ENCODE assay signal across 8 cellular contexts in genomic region chr17:75012320-75013076, GRCh38. TPM values are rescaled to one million over a fixed set of nuclear protein-coding genes. Genes with fewer than 3 reads are reported as not detected.
DNase-seq lines count a peak whose midpoint lies in the region; ATAC-seq lines count a peak whose summit lies in the region.

Gene MRPL58 (plus strand): TSS chr17:75012670. CDS start chr17:75012687, 17 bp downstream.

- H3K9me3 Mint-ChIP-seq in CD4-positive, CD25-positive, alpha-beta regulatory T cell = peaks cover 0 to 1% (median 0%) of the 10 kb centered on the region in 7 donors
- H3K9me3 Mint-ChIP-seq in activated CD8-positive, alpha-beta T cell treated with anti-CD3 and anti-CD28 coated beads, Interleukin-2, amount 10 ng/mL, durations not matched to agents 7 days and 5 days (ENCODE audit: insufficient read depth) = no peaks in the 10 kb centered on the region

- H3K4me1 Mint-ChIP-seq in CD4-positive, CD25-positive, alpha-beta regulatory T cell = peaks cover 14 to 44% (median 28%) of the 10 kb centered on the region in 4 donors
- H3K4me1 Mint-ChIP-seq in activated CD8-positive, alpha-beta T cell treated with anti-CD3 and anti-CD28 coated beads, Interleukin-2, amount 10 ng/mL, durations not matched to agents 7 days and 5 days (ENCODE audit: low read depth) = peaks cover 15% of the 10 kb centered on the region

- POLR2A ChIA-PET in activated CD8-positive, alpha-beta T cell treated with anti-CD3 and anti-CD28 coated beads, Interleukin-2, amount 10 ng/mL, durations not matched to agents 7 days and 5 days (lab: Charles Lee) = interaction anchor here (0.7 to 3.4 kb wide), 29 partner anchors 8 to 475 kb away, joined by 3 to 26 read pairs (median 6); partner anchors contain the start of genes ATP5PD, CDR2L, GGA3 and HID1

- peak; percentile 63 to 91 (median 81) for DNase-seq in CD4-positive, CD25-positive, alpha-beta regulatory T cell
- DNase-seq in NCI-H774 (lab: John Stamatoyannopoulos, UW) (peak; percentile 90), medulla oblongata (ENCODE audit: extremely low spot score) (peak; percentile 87)
- DNase-seq in activated CD8-positive, alpha-beta T cell treated with anti-CD3 and anti-CD28 coated beads, Interleukin-2, amount 10 ng/mL, durations not matched to agents 7 days and 5 days = peak; percentile 90
- peak; percentile 54 for DNase-seq in effector CD8-positive, alpha-beta T cell (lab: John Stamatoyannopoulos, UW)
- peak; percentile 72 to 77 (median 73) for DNase-seq in stimulated activated CD4-positive, alpha-beta T cell treated with anti-CD3 and anti-CD28 coated beads, TNF-alpha, amount 100 ng/mL, for 48 hours (ENCODE audit: low read depth in 3 of 3)

- H3K27ac Mint-ChIP-seq in CD4-positive, CD25-positive, alpha-beta regulatory T cell = peak within 1 kb of the TSS; percentile 83 to 95 (median 90)
- peak within 1 kb of the TSS; percentile 93 for H3K27ac Mint-ChIP-seq in activated CD8-positive, alpha-beta T cell treated with anti-CD3 and anti-CD28 coated beads, Interleukin-2, amount 10 ng/mL, durations not matched to agents 7 days and 5 days

- H3K4me3 Mint-ChIP-seq in CD4-positive, CD25-positive, alpha-beta regulatory T cell = peak within 1 kb of the TSS; percentile 95 to 98 (median 96)
- H3K4me3 Mint-ChIP-seq in activated CD8-positive, alpha-beta T cell treated with anti-CD3 and anti-CD28 coated beads, Interleukin-2, amount 10 ng/mL, durations not matched to agents 7 days and 5 days = peak within 1 kb of the TSS; percentile 95

- peak within 1 kb of the TSS; percentile 69 for H3K27ac ChIP-seq in CD4-positive, CD25-positive, alpha-beta regulatory T cell (ENCODE audit: insufficient read depth, low read length, poor library complexity, severe bottlenecking)

- no peaks in the 10 kb centered on the region for H3K27me3 ChIP-seq in CD4-positive, CD25-positive, alpha-beta regulatory T cell (ENCODE audit: control insufficient read depth, insufficient read depth, low read length)

- peaks cover 6% of the 10 kb centered on the region for H3K36me3 ChIP-seq in CD4-positive, CD25-positive, alpha-beta regulatory T cell (ENCODE audit: control insufficient read depth, insufficient read depth, low read length)

- peaks cover 16% of the 10 kb centered on the region for H3K4me1 ChIP-seq in CD4-positive, CD25-positive, alpha-beta regulatory T cell (ENCODE audit: control insufficient read depth, insufficient read depth, low read length, poor library complexity, severe bottlenecking)

- H3K4me3 ChIP-seq in CD4-positive, CD25-positive, alpha-beta regulatory T cell (ENCODE audit: low read depth, low read length) = peak within 1 kb of the TSS; percentile 91

- CTCF ChIA-PET in activated CD8-positive, alpha-beta T cell treated with anti-CD3 and anti-CD28 coated beads, Interleukin-2, amount 10 ng/mL, durations not matched to agents 7 days and 5 days (lab: Charles Lee) = interaction anchor here (0.7 to 11.2 kb wide), 35 partner anchors 8 to 423 kb away, joined by 3 to 182 read pairs (median 4); partner anchors contain the start of genes ATP5PD, CDR2L, HID1 and KCTD2

- peak; percentile 92 to 93 for ATAC-seq in CD4-positive, CD25-positive, alpha-beta regulatory T cell (ENCODE audit: low read depth in 2 of 2)
- ATAC-seq in GM19351 (IDR thresholded peaks at IDR 0.05; ENCODE audit: unreplicated experiment) (peak; percentile 88), HG03520 (IDR thresholded peaks at IDR 0.05; ENCODE audit: unreplicated experiment) (peak; percentile 88)
- ATAC-seq in activated CD8-positive, alpha-beta T cell treated with anti-CD3 and anti-CD28 coated beads, Interleukin-2, amount 10 ng/mL, durations not matched to agents 7 days and 5 days = peak; percentile 96

- H3K27me3 Mint-ChIP-seq in CD4-positive, CD25-positive, alpha-beta regulatory T cell = no peaks in the 10 kb centered on the region
- no peaks in the 10 kb centered on the region for H3K27me3 Mint-ChIP-seq in activated CD8-positive, alpha-beta T cell treated with anti-CD3 and anti-CD28 coated beads, Interleukin-2, amount 10 ng/mL, durations not matched to agents 7 days and 5 days (ENCODE audit: low read depth)

- no peaks in the 10 kb centered on the region for H3K9me3 ChIP-seq in CD4-positive, CD25-positive, alpha-beta regulatory T cell (ENCODE audit: control insufficient read depth in 2 of 2, low read length in 2 of 2)

- H3K36me3 Mint-ChIP-seq in CD4-positive, CD25-positive, alpha-beta regulatory T cell = peaks cover 12% of the 10 kb centered on the region
- peaks cover 17% of the 10 kb centered on the region for H3K36me3 Mint-ChIP-seq in activated CD8-positive, alpha-beta T cell treated with anti-CD3 and anti-CD28 coated beads, Interleukin-2, amount 10 ng/mL, durations not matched to agents 7 days and 5 days (ENCODE audit: low read depth)

RNA-seq across cellular contexts. Expression of gene MRPL58, which starts in this region (rescaled TPM):
- total RNA-seq in CD4-positive, CD25-positive, alpha-beta regulatory T cell = 25.7 TPM
- polyA plus RNA-seq in CD4-positive, CD25-positive, alpha-beta regulatory T cell = 10 to 100 TPM; 64.0 to 95.8 (median 74.6) TPM
- total RNA-seq in activated CD8-positive, alpha-beta T cell treated with anti-CD3 and anti-CD28 coated beads, Interleukin-2, amount 10 ng/mL, durations not matched to agents 7 days and 5 days = 10 to 100 TPM; 45.1 to 45.8 TPM

Comparison
In these comparisons a context has a peak if more than half of its experiments do, and no peak if none do; other contexts are left out.
1. Peak in every context shown above with its lines: DNase-seq, ATAC-seq, H3K4me3 ChIP-seq and H3K27ac ChIP-seq.